ENCODE assay signal across 8 cellular contexts in the genomic region with DNA sequence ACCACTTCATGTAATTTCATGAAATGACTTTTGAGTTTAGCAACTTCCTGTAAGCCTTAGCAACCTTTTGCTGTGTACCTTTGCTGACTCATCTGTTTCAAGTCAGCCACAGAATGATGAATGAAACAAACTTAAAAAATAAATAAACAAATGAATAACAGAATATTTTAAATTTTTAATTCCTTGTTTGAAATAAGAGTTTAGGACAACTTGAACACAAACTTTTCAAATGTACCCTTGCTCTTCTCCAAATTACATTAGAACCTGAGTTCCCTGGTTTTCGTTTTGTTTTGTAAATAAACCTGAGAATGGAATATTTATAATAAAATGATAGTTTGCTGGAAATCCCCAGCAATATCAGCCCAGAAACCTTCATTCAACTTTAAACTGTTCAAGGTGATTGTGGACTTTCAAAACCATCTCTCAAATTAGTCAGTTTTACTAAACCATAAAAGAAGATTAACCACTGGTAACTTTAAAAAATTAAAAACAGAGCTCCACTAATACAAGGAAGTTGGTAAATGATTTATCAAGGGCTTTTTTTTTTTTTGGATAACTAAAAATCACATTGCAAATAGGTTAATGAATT. TPM values are rescaled to one million over a fixed set of nuclear protein-coding genes. Genes with fewer than 3 reads are reported as not detected.
DNase-seq lines count a peak whose midpoint lies in the region; ATAC-seq, FAIRE-seq and TF ChIP-seq lines count a peak whose summit lies in the region.

No MANE protein-coding gene starts in this region.

- no peaks in the 10 kb centered on the region for H3K4me1 ChIP-seq in endothelial cell of umbilical vein (ENCODE audit: control insufficient read depth, extremely low read depth, insufficient read depth, low read length)
- no peaks in the 10 kb centered on the region for H3K4me1 ChIP-seq in aorta (ENCODE audit: control insufficient read depth in 1 of 2, insufficient read depth in 2 of 2, low read length in 2 of 2)

- no peaks in the 10 kb centered on the region for H3K9me1 ChIP-seq in endothelial cell of umbilical vein (replicated peaks; ENCODE audit: control insufficient read depth, extremely low read depth, insufficient read depth, low read length)

- H3K27me3 ChIP-seq in endothelial cell of umbilical vein (ENCODE audit: control insufficient read depth in 2 of 2, insufficient read depth in 2 of 2, low read length in 2 of 2), result no peaks in the 10 kb centered on the region
- H3K27me3 ChIP-seq in aorta (ENCODE audit: control insufficient read depth in 1 of 2, insufficient read depth in 2 of 2, low read length in 1 of 2), result no peaks in the 10 kb centered on the region

- CTCF ChIA-PET in endothelial cell of umbilical vein (lab: Charles Lee), result interaction anchor here (1.1 kb wide), 1 partner anchor 21 kb away, joined by 4 read pairs; no protein-coding TSS in a partner anchor

- H3K9me3 ChIP-seq in endothelial cell of umbilical vein (replicated peaks; ENCODE audit: control insufficient read depth, insufficient read depth, low read length) (no peaks in the 10 kb centered on the region), aorta (ENCODE audit: control insufficient read depth, low read length) (no peaks in the 10 kb centered on the region)

- POLR2A ChIA-PET in endothelial cell of umbilical vein (lab: Charles Lee), result no interaction called here

- H3K27ac ChIP-seq in endothelial cell of umbilical vein (ENCODE audit: insufficient read depth, low read depth, low read length) (no peak overlapping the region), aorta (ENCODE audit: low read depth in 1 of 2, low read length in 2 of 2) (no peak overlapping the region)

- dilution Hi-C loops in endothelial cell of umbilical vein (cut with MboI; ENCODE audit: extremely low pct_ligation_motif_present, low sequenced_read_pairs), result no loop called here

- 60 to 67% methylated on average over 1 of the region's 1 CpG for WGBS in aorta, 2 donors

- H3K79me2 ChIP-seq in endothelial cell of umbilical vein (ENCODE audit: control insufficient read depth, insufficient read depth, low read length), result no peaks in the 10 kb centered on the region

- ATAC-seq in GM18868 (IDR thresholded peaks at IDR 0.05; ENCODE audit: unreplicated experiment) (peak; percentile 91), HG02981 (IDR thresholded peaks at IDR 0.05; ENCODE audit: unreplicated experiment) (peak; percentile 93), aorta (ENCODE audit: low FRiP score) (no peak)

- in situ Hi-C loops in ACHN (cut with HindIII; ENCODE audit: low pct_ligation_motif_present, low pct_unique_long_range_greater_than_20kb, low sequenced_read_pairs), result no loop called here
- in situ Hi-C loops in G401 (cut with HindIII; ENCODE audit: low sequenced_read_pairs), result no loop called here

- H3K36me3 ChIP-seq in endothelial cell of umbilical vein (ENCODE audit: control insufficient read depth in 2 of 2, extremely low read depth in 1 of 2, insufficient read depth in 2 of 2, low read length in 2 of 2), result no peaks in the 10 kb centered on the region
- H3K36me3 ChIP-seq in aorta (ENCODE audit: control insufficient read depth in 1 of 2, insufficient read depth in 2 of 2, low read length in 1 of 2), result no peaks in the 10 kb centered on the region

- H3K4me3 ChIP-seq in endothelial cell of umbilical vein (replicated peaks in 1 of 3; ENCODE audit: insufficient read depth in 1 of 3, low read depth in 1 of 3, low read length in 3 of 3), result no peak overlapping the region
- H3K4me3 ChIP-seq in aorta (ENCODE audit: low read length in 2 of 2), result no peak overlapping the region

- no peak for FAIRE-seq in endothelial cell of umbilical vein (lab: Jason Lieb, UNC)

- TF ChIP-seq CTCF in endothelial cell of umbilical vein (IDR thresholded peaks at IDR 0.05; ENCODE audit: extremely low read depth in 1 of 2, insufficient read depth in 1 of 2, low read depth in 1 of 2, low read length in 2 of 2), result no peak

- TF ChIP-seq POLR2A in endothelial cell of umbilical vein (IDR thresholded peaks at IDR 0.05; ENCODE audit: low read depth, low read length), result no peak

- BruUV-seq in endothelial cell of umbilical vein (replicated peaks; lab: Mats Ljungman, UMichigan), result no TSS peak

- H2AFZ ChIP-seq in endothelial cell of umbilical vein (ENCODE audit: low read depth, low read length), result no peak overlapping the region

- no peak overlapping the region for H3K9ac ChIP-seq in endothelial cell of umbilical vein (replicated peaks; ENCODE audit: extremely low read depth, insufficient read depth, low read length)

- H4K20me1 ChIP-seq in endothelial cell of umbilical vein (replicated peaks; ENCODE audit: control insufficient read depth, extremely low read depth, insufficient read depth, low read length), result no peaks in the 10 kb centered on the region

- intact Hi-C loops in endothelial cell of umbilical vein (cut with micrococcal nuclease) (no loop called here), aorta (cut with DNase I) (no loop called here)

- H3K4me2 ChIP-seq in endothelial cell of umbilical vein (ENCODE audit: insufficient read depth, low read length), result no peak overlapping the region

- peak; percentile 14 for DNase-seq in ACHN
- DNase-seq in NCI-H774 (lab: John Stamatoyannopoulos, UW), result peak; percentile 51
- peak; percentile 5 for DNase-seq in endothelial cell of umbilical vein (ENCODE audit: low read depth, low spot score)
- no peak for DNase-seq in middle frontal gyrus (ENCODE audit: extremely low spot score, low spot score)
- no peak for DNase-seq in G401 (ENCODE audit: low spot score)
- no peak for DNase-seq in aorta

TF ChIP-seq in endothelial cell of umbilical vein, 7 proteins besides CTCF, POLR2A, EP300 and RAD21:
- TF ChIP-seq JUN (IDR thresholded peaks at IDR 0.05; ENCODE audit: borderline replicate concordance, insufficient read depth, insufficient read length, low read depth) (no peak), EZH2 (IDR thresholded peaks at IDR 0.05; ENCODE audit: borderline replicate concordance, low read depth, low read length, severe bottlenecking) (no peak), POLR2AphosphoS5 (IDR thresholded peaks at IDR 0.05; ENCODE audit: insufficient read depth, low read depth, low read length) (no peak), FOS (IDR thresholded peaks at IDR 0.05; ENCODE audit: borderline replicate concordance, insufficient read depth, low read length) (no peak), GATA2 (IDR thresholded peaks at IDR 0.05; ENCODE audit: insufficient read depth, insufficient read length, low read depth, low read length) (no peak), MYC (IDR thresholded peaks at IDR 0.05; ENCODE audit: low read depth, low read length) (no peak)
- TF ChIP-seq, protein P1, sequence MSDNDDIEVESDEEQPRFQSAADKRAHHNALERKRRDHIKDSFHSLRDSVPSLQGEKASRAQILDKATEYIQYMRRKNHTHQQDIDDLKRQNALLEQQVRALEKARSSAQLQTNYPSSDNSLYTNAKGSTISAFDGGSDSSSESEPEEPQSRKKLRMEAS (IDR thresholded peaks at IDR 0.05; ENCODE audit: insufficient read depth, insufficient read length), result no peak
TF ChIP-seq in endothelial cell of umbilical vein: peak in this region for 0.

RNA-seq across cellular contexts. Expression of a gene that starts 10.1 kb away (rescaled TPM):
- total RNA-seq in endothelial cell of umbilical vein, result 4.8 and 5.4 TPM in 2 replicates
- polyA plus RNA-seq in endothelial cell of umbilical vein, result 2.1 and 2.3 TPM in 2 replicates
- polyA plus RNA-seq in endothelial cell of umbilical vein (2011; cell fraction: cytosol; rRNA removed), result 1.1 and 1.5 TPM in 2 replicates
- 7.1 and 9.4 TPM in 2 replicates for polyA plus RNA-seq in endothelial cell of umbilical vein (2011; cell fraction: nucleus; rRNA removed)
- 1.3 TPM in 2 replicates for polyA plus RNA-seq in endothelial cell of umbilical vein (2012)
- 5.2 and 7.2 TPM in 2 replicates for polyA minus RNA-seq in endothelial cell of umbilical vein
- polyA minus RNA-seq in endothelial cell of umbilical vein (2011; cell fraction: cytosol; rRNA and poly(A)+ RNA removed), result 8.5 TPM
- polyA minus RNA-seq in endothelial cell of umbilical vein (2011; cell fraction: nucleus; rRNA and poly(A)+ RNA removed), result 5.6 and 6.4 TPM in 2 replicates
- 1.2 and 1.9 TPM in 2 replicates for total RNA-seq in G401 (2014; rRNA removed; shearing (Covaris generic))
- 10 to 100 TPM in 1 of 2 donors, 1 to 10 TPM in 1; 7.4 to 13.8 TPM for total RNA-seq in aorta
- 1 to 10 TPM; 2.5 to 3.5 TPM for polyA plus RNA-seq in aorta

Comparison
In these comparisons a context has a peak if more than half of its experiments do, and no peak if none do; other contexts are left out.
1. DNase-seq: peak in ACHN (single experiment), NCI-H774 (single experiment) and endothelial cell of umbilical vein (single experiment); none in middle frontal gyrus (single experiment), G401 (single experiment) and aorta (0 of 2).